Comparison of ENCODE assay signal across 15 cellular contexts in the genomic region with DNA sequence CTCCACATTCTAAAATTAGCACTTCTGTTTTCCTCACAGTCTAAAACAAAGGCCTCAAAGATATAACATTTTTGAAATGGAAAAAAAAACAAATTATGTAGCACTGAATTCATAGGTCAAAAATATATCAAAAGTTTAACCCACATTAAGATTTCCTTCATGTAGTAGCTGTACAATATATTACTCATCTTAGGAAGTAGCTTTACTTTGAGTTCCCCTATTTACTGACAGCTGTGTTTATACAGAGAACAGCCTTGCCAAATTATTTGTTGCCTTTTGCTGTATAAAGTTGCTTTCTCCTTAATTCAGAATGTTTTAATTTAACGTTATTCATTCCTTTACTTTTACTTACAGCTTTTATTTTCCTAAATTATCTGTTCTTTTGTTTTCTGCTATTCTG.
DNase-seq lines count a peak whose midpoint lies in the region; ATAC-seq and TF ChIP-seq lines count a peak whose summit lies in the region.
"Had no signal": no experiment of that assay in that cellular context is flagged by ENCODE, and none has a peak within 500 bp of the region (broad histone marks: within the 10 kb centered on the region; RNA-seq: fewer than 3 reads in every experiment).

No MANE protein-coding gene starts in this region.

- H2AFZ ChIP-seq in ACC112 (ENCODE audit: low read length, unreplicated experiment) = peak overlapping the region; percentile 7

- H3K36me3 ChIP-seq in ACC112 (ENCODE audit: insufficient read depth, low read length) = no peaks in the 10 kb centered on the region
- no peaks in the 10 kb centered on the region for H3K36me3 ChIP-seq in transverse colon
- H3K36me3 ChIP-seq in endodermal cell (ENCODE audit: control insufficient read depth, insufficient read depth, low read length) = no peaks in the 10 kb centered on the region
- H3K36me3 ChIP-seq: MG63 had no signal

- TF ChIP-seq POLR2A in transverse colon (IDR thresholded peaks at IDR 0.05) = no peak

- H3K79me2 ChIP-seq in ACC112 (ENCODE audit: control insufficient read depth, insufficient read depth, low read length, unreplicated experiment) = no peaks in the 10 kb centered on the region

- TF ChIP-seq EP300 in transverse colon (IDR thresholded peaks at IDR 0.05; ENCODE audit: low read depth) = no peak

- ATAC-seq in GM19397 (IDR thresholded peaks at IDR 0.05; ENCODE audit: unreplicated experiment) = no peak

- H3K4me3 ChIP-seq in ACC112 (ENCODE audit: low read depth, low read length) = no peak overlapping the region
- no peak overlapping the region for H3K4me3 ChIP-seq in choroid plexus epithelial cell (ENCODE audit: low read depth, low read length)
- H3K4me3 ChIP-seq in transverse colon = no peak overlapping the region
- H3K4me3 ChIP-seq in endodermal cell (ENCODE audit: low read length) = no peak overlapping the region
- H3K4me3 ChIP-seq: MG63 had no signal

- H3K27me3 ChIP-seq in ACC112 (ENCODE audit: insufficient read depth, low read length) (no peaks in the 10 kb centered on the region), transverse colon (no peaks in the 10 kb centered on the region), endodermal cell (ENCODE audit: control insufficient read depth, insufficient read depth, low read length, poor library complexity, severe bottlenecking) (no peaks in the 10 kb centered on the region)
- H3K27me3 ChIP-seq: MG63 had no signal

- H3K4me1 Mint-ChIP-seq in endodermal cell = no peaks in the 10 kb centered on the region

- 35 to 38% methylated on average over 1 of the region's 1 CpG for WGBS in transverse colon (ENCODE audit: low coverage in 1 of 2), 2 donors
- 89% methylated on average over 1 of the region's 1 CpG; no CpG with 5 or more reads in 1 of the 2 experiments for WGBS in endodermal cell (ENCODE audit: insufficient coverage in 1 of 2, insufficient read length in 1 of 2), 2 experiments

- intact Hi-C loops in cardiac septum (cut with DNase I) = no loop called here
- intact Hi-C loops in transverse colon (cut with DNase I; ENCODE audit: low total_unique reads) = no loop called here

- no peaks in the 10 kb centered on the region for H3K36me3 Mint-ChIP-seq in endodermal cell (ENCODE audit: low read depth)

- no peak for TF ChIP-seq CTCF in choroid plexus epithelial cell (conservative IDR thresholded peaks at IDR 0.05; ENCODE audit: low read depth, low read length)
- no peak for TF ChIP-seq CTCF in transverse colon (IDR thresholded peaks at IDR 0.05)
- TF ChIP-seq CTCF in endodermal cell (conservative IDR thresholded peaks at IDR 0.05) = no peak

- H3K4me1 ChIP-seq in ACC112 (ENCODE audit: control insufficient read depth, insufficient read depth, low read length, unreplicated experiment) (peaks cover 22% of the 10 kb centered on the region), transverse colon (peaks cover 0 to 5% (median 0%) of the 10 kb centered on the region in 4 donors), endodermal cell (ENCODE audit: control insufficient read depth, insufficient read depth, low read length) (no peaks in the 10 kb centered on the region)

- no peak overlapping the region for H3K27ac Mint-ChIP-seq in endodermal cell

- peak; percentile 61 for DNase-seq in LHCN-M2 (ENCODE audit: low read depth)
- DNase-seq in choroid plexus epithelial cell (ENCODE audit: low read depth) = peak; percentile 51
- DNase-seq in fibroblast of the conjunctiva (ENCODE audit: low read depth) = peak; percentile 12
- no peak for DNase-seq in cardiac septum (ENCODE audit: low spot score)
- no peak for DNase-seq in transverse colon
- DNase-seq in endodermal cell = no peak
- DNase-seq: DMS79, GDM1, KG1, MG63, NCI-H1417 treated with DMSO at 0.1 percent for 48 hours, NCI-H2029 treated with DMSO at 0.1 percent for 48 hours, NCI-H524 had no signal

- no peak overlapping the region for H3K4me3 Mint-ChIP-seq in endodermal cell

- no peaks in the 10 kb centered on the region for H3K9me3 Mint-ChIP-seq in endodermal cell

- no peak overlapping the region for H3K27ac ChIP-seq in ACC112 (ENCODE audit: low read depth, low read length)
- no peak overlapping the region for H3K27ac ChIP-seq in transverse colon
- no peak overlapping the region for H3K27ac ChIP-seq in endodermal cell (ENCODE audit: low read depth, low read length)

- no peak overlapping the region for H3K9ac ChIP-seq in endodermal cell (ENCODE audit: extremely low read depth, low read length, poor library complexity, severe bottlenecking)

- H3K27me3 Mint-ChIP-seq in endodermal cell (ENCODE audit: insufficient read depth) = no peaks in the 10 kb centered on the region

- no peaks in the 10 kb centered on the region for H3K9me3 ChIP-seq in transverse colon
- no peaks in the 10 kb centered on the region for H3K9me3 ChIP-seq in endodermal cell (ENCODE audit: control insufficient read depth, low read length)
- H3K9me3 ChIP-seq: MG63 had no signal

- in situ Hi-C loops in transverse colon (cut with MboI; ENCODE audit: low pct_ligation_motif_present in 1 of 4, low pct_unique_long_range_greater_than_20kb in 1 of 4, low sequenced_read_pairs in 3 of 4) = no loop called here

Comparison
In these comparisons a context has a peak if more than half of its experiments do, and no peak if none do; other contexts are left out.
1. DNase-seq: peak in LHCN-M2 (single experiment), choroid plexus epithelial cell (single experiment) and fibroblast of the conjunctiva (single experiment); none in cardiac septum (single experiment), transverse colon (single experiment) and endodermal cell (single experiment).